ENCODE assay signal across 8 cellular contexts in the genomic region with DNA sequence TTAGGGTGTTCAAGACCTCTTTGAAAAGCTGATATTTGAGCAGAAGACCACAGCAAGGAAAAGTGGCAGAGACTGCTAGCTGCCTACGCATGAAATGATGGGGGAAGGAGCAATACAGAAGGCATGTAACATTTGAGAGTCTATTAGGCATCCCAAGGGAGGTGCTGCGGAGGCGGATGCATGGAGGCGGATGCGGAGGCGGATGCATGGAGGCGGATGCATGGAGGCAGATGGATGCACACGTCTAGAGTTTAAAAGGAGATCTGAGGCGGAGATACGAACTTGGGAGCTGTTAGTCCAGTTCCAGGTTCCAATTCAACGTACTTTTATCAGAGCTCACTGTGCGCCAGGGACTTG. TPM values are rescaled to one million over a fixed set of nuclear protein-coding genes. Genes with fewer than 3 reads are reported as not detected.
DNase-seq lines count a peak whose midpoint lies in the region; ATAC-seq and TF ChIP-seq lines count a peak whose summit lies in the region.

No MANE protein-coding gene starts in this region.

- 0 to 2% (median 1%) methylated on average over 12 of the region's 12 CpGs for WGBS in stomach, 5 donors

- H3F3A ChIP-seq in SU-DHL-6 (ENCODE audit: insufficient read depth), result no peaks in the 10 kb centered on the region

- no peak for TF ChIP-seq EP300 in stomach (IDR thresholded peaks at IDR 0.05)

- no peaks in the 10 kb centered on the region for H3K9me3 ChIP-seq in BLaER1 treated with 17β-estradiol and CSF1 and Interleukin-3, amounts not matched to agents 10 nM and 100 nM (replicated peaks in 1 of 11)
- no peaks in the 10 kb centered on the region for H3K9me3 ChIP-seq in SU-DHL-6 (ENCODE audit: insufficient read depth, low read length)
- H3K9me3 ChIP-seq in stomach, result no peaks in the 10 kb centered on the region

- H2AFZ ChIP-seq in SU-DHL-6 (ENCODE audit: low read depth, low read length, severe bottlenecking), result peak overlapping the region; percentile 52

- H3K4me1 ChIP-seq in BLaER1 treated with 17β-estradiol and CSF1 and Interleukin-3, amounts not matched to agents 10 nM and 100 nM, result peaks cover 45 to 72% (median 61%) of the 10 kb centered on the region in 10 experiments
- H3K4me1 ChIP-seq in stomach, result peaks cover 8 to 39% (median 27%) of the 10 kb centered on the region in 4 donors

- peak; percentile 3 for ATAC-seq in GM19324 (IDR thresholded peaks at IDR 0.05; ENCODE audit: low FRiP score, unreplicated experiment)
- no peak for ATAC-seq in GM19455 (IDR thresholded peaks at IDR 0.05; ENCODE audit: unreplicated experiment)

- no peaks in the 10 kb centered on the region for H3K27me3 ChIP-seq in BLaER1 treated with 17β-estradiol and CSF1 and Interleukin-3, amounts not matched to agents 10 nM and 100 nM
- no peaks in the 10 kb centered on the region for H3K27me3 ChIP-seq in SU-DHL-6 (ENCODE audit: low read length)
- H3K27me3 ChIP-seq in stomach, result no peaks in the 10 kb centered on the region

- H3K27ac ChIP-seq in BLaER1 treated with 17β-estradiol and CSF1 and Interleukin-3, amounts not matched to agents 10 nM and 100 nM, result peak overlapping the region; percentile 83 to 98 (median 93); a peak in 21 of 22 replicates
- H3K27ac ChIP-seq in SU-DHL-6 (ENCODE audit: low read depth, low read length) (peak overlapping the region; percentile 75), stomach (peak overlapping the region; percentile 88 to 94 (median 90))

- H3K79me2 ChIP-seq in SU-DHL-6 (ENCODE audit: insufficient read depth, low read length), result peaks cover 33% of the 10 kb centered on the region

- DNase-seq in Jurkat, Clone E6-1 (ENCODE audit: low read depth, low spot score), result peak; percentile 12
- DNase-seq in dermis blood vessel endothelial cell (peak; percentile 69), lung microvascular endothelial cell (ENCODE audit: low read depth in 2 of 2) (peak; percentile 56 to 61), stomach (peak; percentile 44)

- TF ChIP-seq CTCF in SU-DHL-6 (IDR thresholded peaks at IDR 0.05; ENCODE audit: insufficient read depth, low read length, poor library complexity, severe bottlenecking) (no peak), stomach (IDR thresholded peaks at IDR 0.05) (no peak)

- H3K4me3 ChIP-seq in BLaER1 treated with 17β-estradiol and CSF1 and Interleukin-3, amounts not matched to agents 10 nM and 100 nM, result peak overlapping the region; percentile 64 to 90 (median 81)
- peak overlapping the region; percentile 93 for H3K4me3 ChIP-seq in Jurkat, Clone E6-1 (ENCODE audit: low read length)
- H3K4me3 ChIP-seq in SU-DHL-6 (ENCODE audit: insufficient read depth, low read length, poor library complexity, severe bottlenecking), result peak overlapping the region; percentile 67
- peak overlapping the region; percentile 81 to 84 (median 82) for H3K4me3 ChIP-seq in stomach

- intact Hi-C loops in stomach (cut with DNase I; ENCODE audit: low total_unique reads), result no loop called here

- H4K20me1 ChIP-seq in BLaER1 treated with 17β-estradiol and CSF1 and Interleukin-3, amounts not matched to agents 10 nM and 100 nM, result peaks cover 0 to 30% (median 16%) of the 10 kb centered on the region in 11 experiments; a peak in 7 of 22 replicates
- no peaks in the 10 kb centered on the region; the same call in 1 of the 2 replicates for H4K20me1 ChIP-seq in SU-DHL-6 (ENCODE audit: low read depth, low read length)

- peak overlapping the region; percentile 88 to 98 (median 96) for H3K9ac ChIP-seq in BLaER1 treated with 17β-estradiol and CSF1 and Interleukin-3, amounts not matched to agents 10 nM and 100 nM
- peak overlapping the region; percentile 73 for H3K9ac ChIP-seq in SU-DHL-6 (ENCODE audit: low read length)

- TF ChIP-seq POLR2A in stomach (IDR thresholded peaks at IDR 0.05), result no peak

- H3K9me2 ChIP-seq in SU-DHL-6 (replicated peaks; ENCODE audit: insufficient read depth, low read length), result no peaks in the 10 kb centered on the region

- H3K4me2 ChIP-seq in BLaER1 treated with 17β-estradiol and CSF1 and Interleukin-3, amounts not matched to agents 10 nM and 100 nM, result peak overlapping the region; percentile 80 to 96 (median 91)
- peak overlapping the region; percentile 66 for H3K4me2 ChIP-seq in SU-DHL-6 (ENCODE audit: low read depth, low read length, poor library complexity, severe bottlenecking)

- peaks cover 1 to 30% (median 24%) of the 10 kb centered on the region in 11 experiments; a peak in 21 of 22 replicates for H3K36me3 ChIP-seq in BLaER1 treated with 17β-estradiol and CSF1 and Interleukin-3, amounts not matched to agents 10 nM and 100 nM
- H3K36me3 ChIP-seq in SU-DHL-6 (ENCODE audit: low read length), result peaks cover 12% of the 10 kb centered on the region; the same call in 1 of the 2 replicates
- H3K36me3 ChIP-seq in stomach, result peaks cover 0 to 22% (median 16%) of the 10 kb centered on the region in 4 donors

RNA-seq across cellular contexts. Expression of a gene that starts 0.8 kb away (rescaled TPM):
- 22.6 TPM for polyA plus RNA-seq in Jurkat, Clone E6-1 (2012; ENCODE audit: insufficient read depth, insufficient read length)
- total RNA-seq in dermis blood vessel endothelial cell (25.6 and 28.1 TPM in 2 replicates), lung microvascular endothelial cell (11.3 and 13.7 TPM in 2 replicates), stomach (10 to 100 TPM in 4 of 5 donors, under 1 TPM in 1; 0.58 to 55.6 (median 17.2) TPM)
- 1 to 10 TPM; 3.3 to 4.9 (median 3.7) TPM for polyA plus RNA-seq in stomach

RNA-seq across cellular contexts. Expression of a gene that starts 15.7 kb away (rescaled TPM):
- polyA plus RNA-seq in Jurkat, Clone E6-1 (2012; ENCODE audit: insufficient read depth, insufficient read length), result 1.8 TPM
- total RNA-seq in dermis blood vessel endothelial cell (9.7 and 12.2 TPM in 2 replicates), lung microvascular endothelial cell (5.9 and 12.5 TPM in 2 replicates), stomach (1 to 10 TPM; 1.0 to 4.7 (median 3.2) TPM)
- polyA plus RNA-seq in stomach, result 1 to 10 TPM; 1.7 to 6.1 (median 2.1) TPM

Comparison
In these comparisons a context has a peak if more than half of its experiments do, and no peak if none do; other contexts are left out.
1. DNase-seq: peak in every context shown above with its lines; median percentile 69 in dermis blood vessel endothelial cell; 58 in lung microvascular endothelial cell; 44 in stomach; 12 in Jurkat, Clone E6-1.